In the genomic region with DNA sequence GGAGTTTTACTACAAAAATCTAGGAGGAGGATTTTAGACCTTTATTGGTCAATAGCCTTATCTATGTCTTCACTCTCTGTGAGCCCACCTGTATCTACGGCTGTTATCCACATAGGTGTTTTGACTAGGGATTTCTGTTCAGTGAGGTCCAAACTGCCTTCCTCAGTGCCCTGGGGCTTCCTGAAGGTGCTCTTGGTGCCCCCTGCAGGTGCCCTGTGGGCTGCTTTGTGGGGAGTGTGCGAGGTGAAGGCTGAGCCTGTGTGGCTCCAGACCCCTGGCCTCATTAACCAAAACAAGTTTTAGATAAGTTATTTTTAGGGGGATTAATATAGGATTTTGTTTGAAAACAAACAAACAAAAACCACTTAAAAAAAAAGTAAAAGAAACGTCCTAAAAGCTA, we compare ENCODE assay signal across 14 cellular contexts.
DNase-seq lines count a peak whose midpoint lies in the region; ATAC-seq, FAIRE-seq and TF ChIP-seq lines count a peak whose summit lies in the region.
"Had no signal": no experiment of that assay in that cellular context is flagged by ENCODE, and none has a peak within 500 bp of the region (broad histone marks: within the 10 kb centered on the region; RNA-seq: fewer than 3 reads in every experiment).

No MANE protein-coding gene starts in this region.

- H3K36me3 ChIP-seq in cardiac muscle cell, result no peaks in the 10 kb centered on the region
- no peaks in the 10 kb centered on the region for H3K36me3 ChIP-seq in heart right ventricle
- H3K36me3 ChIP-seq in transverse colon, result no peaks in the 10 kb centered on the region
- H3K36me3 ChIP-seq in PC-9 (ENCODE audit: low read depth), result no peaks in the 10 kb centered on the region
- H3K36me3 ChIP-seq: spleen had no signal

- H3K9me2 ChIP-seq in PC-9 (ENCODE audit: insufficient read depth), result no peaks in the 10 kb centered on the region

- TF ChIP-seq EP300 in transverse colon (IDR thresholded peaks at IDR 0.05; ENCODE audit: low read depth), result no peak

- H3K4me2 ChIP-seq in PC-9, result no peak overlapping the region

- CTCF ChIA-PET in PC-9 (lab: Charles Lee), result no interaction called here

- no peak for ATAC-seq in heart right ventricle

- peaks cover 3% of the 10 kb centered on the region for H3K4me1 Mint-ChIP-seq in endothelial cell (ENCODE audit: unreplicated experiment)
- H3K4me1 Mint-ChIP-seq: activated CD4-positive, alpha-beta memory T cell treated with anti-CD3 and anti-CD28 coated beads, Interleukin-2, amount 10 ng/mL, durations not matched to agents 7 days and 5 days had no signal

- no peak for TF ChIP-seq CTCF in cardiac muscle cell (IDR thresholded peaks at IDR 0.05; ENCODE audit: low read depth, low read length)
- TF ChIP-seq CTCF in heart right ventricle (IDR thresholded peaks at IDR 0.05), result peak in 1 of 9 donors; percentile 9
- TF ChIP-seq CTCF in endothelial cell (IDR thresholded peaks at IDR 0.05; ENCODE audit: unreplicated experiment), result peak; percentile 17
- peak in 2 of 5 experiments; percentile 18 to 22 for TF ChIP-seq CTCF in transverse colon (IDR thresholded peaks at IDR 0.05)
- TF ChIP-seq CTCF in PC-9 (conservative IDR thresholded peaks at IDR 0.05), result no peak

- H3K27ac ChIP-seq in cardiac muscle cell (peak overlapping the region; percentile 86), heart right ventricle (no peak overlapping the region), transverse colon (no peak overlapping the region), PC-9 (no peak overlapping the region)
- H3K27ac ChIP-seq: spleen had no signal

- H3F3A ChIP-seq in PC-9 (ENCODE audit: insufficient read depth, low read depth), result no peaks in the 10 kb centered on the region

- no peak overlapping the region for H3K27ac Mint-ChIP-seq in endothelial cell (ENCODE audit: unreplicated experiment)
- H3K27ac Mint-ChIP-seq: activated CD4-positive, alpha-beta memory T cell treated with anti-CD3 and anti-CD28 coated beads, Interleukin-2, amount 10 ng/mL, durations not matched to agents 7 days and 5 days had no signal

- H3K4me1 ChIP-seq in cardiac muscle cell (ENCODE audit: low read depth), result peaks cover 47% of the 10 kb centered on the region
- H3K4me1 ChIP-seq in heart right ventricle, result no peaks in the 10 kb centered on the region
- H3K4me1 ChIP-seq in transverse colon, result no peaks in the 10 kb centered on the region
- no peaks in the 10 kb centered on the region for H3K4me1 ChIP-seq in PC-9 (replicated peaks; ENCODE audit: insufficient read depth)
- H3K4me1 ChIP-seq: spleen had no signal

- 87 to 88% methylated on average over 3 of the region's 3 CpGs for WGBS in heart right ventricle, 2 donors
- WGBS in transverse colon (ENCODE audit: low coverage in 1 of 2), 2 donors, result 30 to 66% methylated on average over 1 to 3 of the region's 3 CpGs

- H3K27me3 Mint-ChIP-seq in endothelial cell (ENCODE audit: unreplicated experiment), result no peaks in the 10 kb centered on the region
- H3K27me3 Mint-ChIP-seq: activated CD4-positive, alpha-beta memory T cell treated with anti-CD3 and anti-CD28 coated beads, Interleukin-2, amount 10 ng/mL, durations not matched to agents 7 days and 5 days had no signal

- in situ Hi-C loops in transverse colon (cut with MboI; ENCODE audit: low pct_ligation_motif_present in 1 of 4, low pct_unique_long_range_greater_than_20kb in 1 of 4, low sequenced_read_pairs in 3 of 4), result no loop called here

- no peak overlapping the region for H3K4me3 Mint-ChIP-seq in endothelial cell (ENCODE audit: unreplicated experiment)
- H3K4me3 Mint-ChIP-seq: activated CD4-positive, alpha-beta memory T cell treated with anti-CD3 and anti-CD28 coated beads, Interleukin-2, amount 10 ng/mL, durations not matched to agents 7 days and 5 days had no signal

- TF ChIP-seq POLR2A in transverse colon (IDR thresholded peaks at IDR 0.05) (no peak), GM12891 (IDR thresholded peaks at IDR 0.05; ENCODE audit: low read depth, low read length) (no peak)

- H3K79me2 ChIP-seq in PC-9 (ENCODE audit: low read depth), result no peaks in the 10 kb centered on the region

- intact Hi-C loops in heart right ventricle (cut with DNase I) (no loop called here), transverse colon (cut with DNase I; ENCODE audit: low total_unique reads) (no loop called here), PC-9 (cut with micrococcal nuclease; ENCODE audit: unreplicated experiment) (no loop called here)

- no peaks in the 10 kb centered on the region for H3K27me3 ChIP-seq in cardiac muscle cell
- H3K27me3 ChIP-seq in heart right ventricle, result peaks cover 0 to 69% (median 13%) of the 10 kb centered on the region in 7 donors
- peaks cover 6% of the 10 kb centered on the region for H3K27me3 ChIP-seq in transverse colon
- peaks cover 15% of the 10 kb centered on the region for H3K27me3 ChIP-seq in PC-9 (ENCODE audit: insufficient read depth, low read depth)

- H3K9me3 ChIP-seq in cardiac muscle cell (ENCODE audit: low read depth), result no peaks in the 10 kb centered on the region
- peaks cover 0 to under 1% (median 0%) of the 10 kb centered on the region in 11 donors for H3K9me3 ChIP-seq in heart right ventricle
- H3K9me3 ChIP-seq in transverse colon, result no peaks in the 10 kb centered on the region
- no peaks in the 10 kb centered on the region for H3K9me3 ChIP-seq in PC-9 (ENCODE audit: insufficient read depth, low read depth)

- H3K4me3 ChIP-seq in cardiac muscle cell, result no peak overlapping the region
- H3K4me3 ChIP-seq in heart right ventricle, result no peak overlapping the region
- no peak overlapping the region for H3K4me3 ChIP-seq in transverse colon
- no peak overlapping the region for H3K4me3 ChIP-seq in PC-9
- H3K4me3 ChIP-seq: spleen had no signal

- H2AFZ ChIP-seq in PC-9, result no peak overlapping the region

- no peaks in the 10 kb centered on the region; the same call in 1 of the 2 replicates for H4K20me1 ChIP-seq in PC-9 (ENCODE audit: insufficient read depth)

- H3K36me3 Mint-ChIP-seq in endothelial cell (ENCODE audit: low read depth, unreplicated experiment), result no peaks in the 10 kb centered on the region

- no TSS peak for BruUV-seq in PC-9 (replicated peaks; lab: Mats Ljungman, UMichigan)

- POLR2A ChIA-PET in PC-9 (lab: Charles Lee; ENCODE audit: unreplicated experiment), result no interaction called here

- H3K9me3 Mint-ChIP-seq in endothelial cell (ENCODE audit: unreplicated experiment), result no peaks in the 10 kb centered on the region
- H3K9me3 Mint-ChIP-seq: activated CD4-positive, alpha-beta memory T cell treated with anti-CD3 and anti-CD28 coated beads, Interleukin-2, amount 10 ng/mL, durations not matched to agents 7 days and 5 days had no signal

- no peak for FAIRE-seq in GM12891 (lab: Jason Lieb, UNC)

- DNase-seq in cardiac muscle cell (ENCODE audit: low read depth in 1 of 2, low spot score in 1 of 2) (peak in 1 of 2 donors; percentile 38), heart right ventricle (no peak), NCI-H69 (lab: John Stamatoyannopoulos, UW) (peak; percentile 69), endothelial cell (ENCODE audit: low spot score) (peak; percentile 34), transverse colon (peak; percentile 20), superior temporal gyrus (ENCODE audit: extremely low spot score) (no peak), GM12891 (ENCODE audit: insufficient read length, low spot score) (no peak), PC-9 (no peak)
- DNase-seq: activated CD4-positive, alpha-beta memory T cell treated with anti-CD3 and anti-CD28 coated beads, Interleukin-2, amount 10 ng/mL, durations not matched to agents 7 days and 5 days; AML-193; amygdala; NCI-H446; spleen; SW 1271 had no signal

TF ChIP-seq in GM12891, 5 proteins besides CTCF, POLR2A, EP300 and RAD21:
- no peak for TF ChIP-seq SPI1 (IDR thresholded peaks at IDR 0.05; ENCODE audit: low read depth, low read length)
- no peak for TF ChIP-seq POLR2AphosphoS5 (IDR thresholded peaks at IDR 0.05; ENCODE audit: low read depth, low read length)
- no peak for TF ChIP-seq TAF1 (IDR thresholded peaks at IDR 0.05; ENCODE audit: low read depth, low read length)
- TF ChIP-seq PAX5 (IDR thresholded peaks at IDR 0.05; ENCODE audit: insufficient read depth, low read length, severe bottlenecking), result no peak
- TF ChIP-seq POU2F2 (IDR thresholded peaks at IDR 0.05; ENCODE audit: low read depth, low read length), result no peak

Comparison
In these comparisons a context has a peak if more than half of its experiments do, and no peak if none do; other contexts are left out.
1. DNase-seq: peak in NCI-H69 (single experiment), endothelial cell (single experiment) and transverse colon (single experiment); none in heart right ventricle (0 of 2), superior temporal gyrus (single experiment), GM12891 (single experiment) and PC-9 (0 of 2).